In the genomic region with DNA sequence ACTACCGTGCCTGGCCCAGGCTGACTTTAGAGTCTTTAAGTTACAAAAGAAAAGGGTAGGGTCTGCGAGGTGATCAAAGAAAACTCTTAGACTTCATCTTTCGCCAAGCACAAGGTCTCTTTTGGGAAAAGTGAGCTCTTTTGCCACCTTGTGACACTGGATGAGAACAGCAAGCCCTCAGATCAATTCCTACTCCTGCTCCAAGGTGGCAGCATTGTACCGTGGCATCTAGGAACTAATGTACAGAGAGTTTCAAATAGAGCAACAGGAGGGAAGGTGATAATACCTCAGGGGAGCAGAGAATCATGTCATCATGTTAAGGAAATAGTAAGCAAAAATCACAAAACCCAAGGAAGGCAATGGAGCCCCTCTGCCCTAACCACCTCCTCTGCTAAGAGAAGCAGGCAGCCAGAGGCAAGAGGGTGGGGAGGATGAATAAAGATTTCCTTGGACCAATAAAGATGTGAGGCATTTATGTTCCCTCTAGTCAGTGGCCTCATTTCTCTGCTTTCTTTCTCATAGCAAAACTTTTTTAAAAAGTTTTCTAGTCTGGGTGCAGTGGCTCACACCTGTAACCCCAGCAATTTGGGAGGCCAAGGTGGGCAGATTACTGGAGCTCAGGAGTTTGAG, we compare ENCODE assay signal across 1 cellular context.
A peak's percentile ranks its signal among the peaks of the same experiment; 100 is the strongest.
TF ChIP-seq lines count a peak whose summit lies in the region.

No MANE protein-coding gene starts in this region.

TF ChIP-seq in HepG2, 621 proteins besides CTCF, POLR2A, EP300 and RAD21 (continued from another document and continues in another):
- peak; percentile 19; the same call in 1 of the 2 replicates for TF ChIP-seq ARID4A (CRISPR knock-in tag; IDR thresholded peaks at IDR 0.05; ENCODE audit: borderline replicate concordance)
- TF ChIP-seq SIN3B (IDR thresholded peaks at IDR 0.05; ENCODE audit: low read length) = 0 out of 2 replicates have a peak, but pooled peaks have one; percentile 32
- TF ChIP-seq ZFP36L2 (CRISPR knock-in tag; IDR thresholded peaks at IDR 0.05) = no peak
- TF ChIP-seq SRF (IDR thresholded peaks at IDR 0.05; ENCODE audit: low read depth, low read length) = no peak
- TF ChIP-seq KLF13 (CRISPR knock-in tag; IDR thresholded peaks at IDR 0.05) = no peak
- 0 out of 2 replicates have a peak, but pooled peaks have one; percentile 23 for TF ChIP-seq ETV6 (CRISPR knock-in tag; conservative IDR thresholded peaks at IDR 0.05)
- TF ChIP-seq, protein P1, sequence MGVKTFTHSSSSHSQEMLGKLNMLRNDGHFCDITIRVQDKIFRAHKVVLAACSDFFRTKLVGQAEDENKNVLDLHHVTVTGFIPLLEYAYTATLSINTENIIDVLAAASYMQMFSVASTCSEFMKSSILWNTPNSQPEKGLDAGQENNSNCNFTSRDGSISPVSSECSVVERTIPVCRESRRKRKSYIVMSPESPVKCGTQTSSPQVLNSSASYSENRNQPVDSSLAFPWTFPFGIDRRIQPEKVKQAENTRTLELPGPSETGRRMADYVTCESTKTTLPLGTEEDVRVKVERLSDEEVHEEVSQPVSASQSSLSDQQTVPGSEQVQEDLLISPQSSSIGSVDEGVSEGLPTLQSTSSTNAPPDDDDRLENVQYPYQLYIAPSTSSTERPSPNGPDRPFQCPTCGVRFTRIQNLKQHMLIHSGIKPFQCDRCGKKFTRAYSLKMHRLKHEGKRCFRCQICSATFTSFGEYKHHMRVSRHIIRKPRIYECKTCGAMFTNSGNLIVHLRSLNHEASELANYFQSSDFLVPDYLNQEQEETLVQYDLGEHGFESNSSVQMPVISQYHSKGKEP (CRISPR knock-in tag; IDR thresholded peaks at IDR 0.05) = no peak
- TF ChIP-seq, protein P2, sequence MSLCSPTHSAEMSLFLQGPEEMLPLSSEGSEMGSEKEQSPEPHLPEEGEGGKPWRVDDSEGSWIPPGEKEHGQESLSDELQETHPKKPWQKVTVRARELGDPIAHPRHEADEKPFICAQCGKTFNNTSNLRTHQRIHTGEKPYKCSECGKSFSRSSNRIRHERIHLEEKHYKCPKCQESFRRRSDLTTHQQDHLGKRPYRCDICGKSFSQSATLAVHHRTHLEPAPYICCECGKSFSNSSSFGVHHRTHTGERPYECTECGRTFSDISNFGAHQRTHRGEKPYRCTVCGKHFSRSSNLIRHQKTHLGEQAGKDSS (CRISPR knock-in tag; IDR thresholded peaks at IDR 0.05; ENCODE audit: borderline replicate concordance, low read depth) = no peak
- TF ChIP-seq MYC (CRISPR knock-in tag; IDR thresholded peaks at IDR 0.05; ENCODE audit: borderline replicate concordance) = no peak
- no peak for TF ChIP-seq ZNF547 (CRISPR knock-in tag; IDR thresholded peaks at IDR 0.05)
- no peak for TF ChIP-seq ZNF136 (CRISPR knock-in tag; IDR thresholded peaks at IDR 0.05; ENCODE audit: low read depth)
- TF ChIP-seq KDM6A (CRISPR knock-in tag; IDR thresholded peaks at IDR 0.05; ENCODE audit: low read depth) = no peak
- TF ChIP-seq NFATC3 (CRISPR knock-in tag; IDR thresholded peaks at IDR 0.05) = no peak
- TF ChIP-seq GATAD1 (CRISPR knock-in tag; IDR thresholded peaks at IDR 0.05) = peak; percentile 30; the same call in 1 of the 2 replicates
- TF ChIP-seq ZNF512B (CRISPR knock-in tag; IDR thresholded peaks at IDR 0.05; ENCODE audit: borderline replicate concordance) = no peak
- no peak for TF ChIP-seq PRDM15 (CRISPR knock-in tag; IDR thresholded peaks at IDR 0.05)
- peak; percentile 38; the same call in 1 of the 2 replicates for TF ChIP-seq HNF4A (CRISPR knock-in tag; IDR thresholded peaks at IDR 0.05)
- TF ChIP-seq HMGA1 (CRISPR knock-in tag; conservative IDR thresholded peaks at IDR 0.05) = no peak
- no peak for TF ChIP-seq NKX3-1 (CRISPR knock-in tag; IDR thresholded peaks at IDR 0.05)
- no peak for TF ChIP-seq ZNF124 (CRISPR knock-in tag; IDR thresholded peaks at IDR 0.05)
- TF ChIP-seq ZBTB20 (CRISPR knock-in tag; IDR thresholded peaks at IDR 0.05; ENCODE audit: borderline replicate concordance, low read depth) = no peak
- no peak for TF ChIP-seq REST (IDR thresholded peaks at IDR 0.05; ENCODE audit: borderline replicate concordance in 1 of 2, low read depth in 1 of 2, low read length in 2 of 2)
- TF ChIP-seq ZNF792 (CRISPR knock-in tag; IDR thresholded peaks at IDR 0.05) = no peak
- no peak for TF ChIP-seq ZNF644 (CRISPR knock-in tag; IDR thresholded peaks at IDR 0.05; ENCODE audit: low read depth)
- TF ChIP-seq, protein P3, sequence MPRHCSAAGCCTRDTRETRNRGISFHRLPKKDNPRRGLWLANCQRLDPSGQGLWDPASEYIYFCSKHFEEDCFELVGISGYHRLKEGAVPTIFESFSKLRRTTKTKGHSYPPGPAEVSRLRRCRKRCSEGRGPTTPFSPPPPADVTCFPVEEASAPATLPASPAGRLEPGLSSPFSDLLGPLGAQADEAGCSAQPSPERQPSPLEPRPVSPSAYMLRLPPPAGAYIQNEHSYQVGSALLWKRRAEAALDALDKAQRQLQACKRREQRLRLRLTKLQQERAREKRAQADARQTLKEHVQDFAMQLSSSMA (CRISPR knock-in tag; IDR thresholded peaks at IDR 0.05) = no peak
- no peak for TF ChIP-seq KLF6 (CRISPR knock-in tag; IDR thresholded peaks at IDR 0.05)
- TF ChIP-seq LBX2 (CRISPR knock-in tag; IDR thresholded peaks at IDR 0.05; ENCODE audit: borderline replicate concordance) = no peak
- TF ChIP-seq MAZ (IDR thresholded peaks at IDR 0.05; ENCODE audit: borderline replicate concordance, low read depth, low read length) = no peak
- TF ChIP-seq MAZ (CRISPR knock-in tag; IDR thresholded peaks at IDR 0.05; ENCODE audit: low read depth) = 0 out of 2 replicates have a peak, but pooled peaks have one; percentile 35
- no peak for TF ChIP-seq TBP (CRISPR knock-in tag; IDR thresholded peaks at IDR 0.05)
- no peak for TF ChIP-seq BCL3 (CRISPR knock-in tag; IDR thresholded peaks at IDR 0.05)
- TF ChIP-seq, protein P4, sequence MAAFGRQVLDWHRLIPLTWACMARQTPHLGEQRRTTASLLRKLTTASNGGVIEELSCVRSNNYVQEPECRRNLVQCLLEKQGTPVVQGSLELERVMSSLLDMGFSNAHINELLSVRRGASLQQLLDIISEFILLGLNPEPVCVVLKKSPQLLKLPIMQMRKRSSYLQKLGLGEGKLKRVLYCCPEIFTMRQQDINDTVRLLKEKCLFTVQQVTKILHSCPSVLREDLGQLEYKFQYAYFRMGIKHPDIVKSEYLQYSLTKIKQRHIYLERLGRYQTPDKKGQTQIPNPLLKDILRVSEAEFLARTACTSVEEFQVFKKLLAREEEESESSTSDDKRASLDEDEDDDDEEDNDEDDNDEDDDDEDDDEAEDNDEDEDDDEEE (CRISPR knock-in tag; IDR thresholded peaks at IDR 0.05) = no peak
- TF ChIP-seq ZNF333 (CRISPR knock-in tag; IDR thresholded peaks at IDR 0.05; ENCODE audit: borderline replicate concordance) = no peak
- no peak for TF ChIP-seq TCF7L2 (IDR thresholded peaks at IDR 0.05; ENCODE audit: low read depth, low read length)
- no peak for TF ChIP-seq WIZ (CRISPR knock-in tag; IDR thresholded peaks at IDR 0.05)
- TF ChIP-seq KLF12 (CRISPR knock-in tag; IDR thresholded peaks at IDR 0.05; ENCODE audit: borderline replicate concordance) = no peak
